In the genomic region with DNA sequence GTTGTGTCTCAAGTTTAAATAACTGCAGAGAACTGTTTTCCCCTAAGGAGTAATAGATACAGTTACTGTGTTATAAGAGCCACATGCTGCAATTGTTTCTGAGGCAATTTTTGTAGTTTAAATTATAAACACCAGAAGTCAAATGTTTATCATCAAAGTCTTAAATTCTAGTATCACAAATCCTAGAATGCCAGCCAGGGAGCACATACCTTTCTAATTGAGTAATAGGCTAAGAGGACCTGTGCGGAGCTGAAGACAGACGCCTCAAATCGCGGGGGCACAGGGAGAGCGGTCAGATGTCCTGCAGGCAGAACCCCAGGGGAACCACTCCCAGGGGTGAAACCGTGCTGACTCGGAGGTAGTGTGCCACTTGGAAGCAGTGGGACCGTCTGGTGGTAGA, we compare ENCODE assay signal across 13 cellular contexts.
A peak's percentile ranks its signal among the peaks of the same experiment; 100 is the strongest.
DNase-seq lines count a peak whose midpoint lies in the region; ATAC-seq, FAIRE-seq and TF ChIP-seq lines count a peak whose summit lies in the region.
"Had no signal": no experiment of that assay in that cellular context is flagged by ENCODE, and none has a peak within 500 bp of the region (broad histone marks: within the 10 kb centered on the region; RNA-seq: fewer than 3 reads in every experiment).

No MANE protein-coding gene starts in this region.

- POLR2A ChIA-PET in CD8-positive, alpha-beta T cell (lab: Charles Lee) = no interaction called here

- no peak for TF ChIP-seq CTCF in brain microvascular endothelial cell (IDR thresholded peaks at IDR 0.05; ENCODE audit: low read depth, low read length, missing control alignments)
- no peak for TF ChIP-seq CTCF in CD8-positive, alpha-beta T cell (IDR thresholded peaks at IDR 0.05)
- TF ChIP-seq CTCF in endothelial cell (IDR thresholded peaks at IDR 0.05; ENCODE audit: unreplicated experiment) = no peak

- no peak for ATAC-seq in CD8-positive, alpha-beta T cell
- ATAC-seq: stimulated activated naive CD8-positive, alpha-beta T cell treated with anti-CD3 and anti-CD28 coated beads, Interleukin-15, amount 100 ng/mL, for 72 hours had no signal

- H3K27me3 ChIP-seq in brain microvascular endothelial cell (replicated peaks) = no peaks in the 10 kb centered on the region
- H3K27me3 ChIP-seq in skeletal muscle satellite cell (ENCODE audit: control insufficient read depth, insufficient read depth, low read length) = no peaks in the 10 kb centered on the region
- H3K27me3 ChIP-seq in CD8-positive, alpha-beta T cell (ENCODE audit: insufficient read depth, low read length) = no peaks in the 10 kb centered on the region

- no peaks in the 10 kb centered on the region for H3K36me3 ChIP-seq in brain microvascular endothelial cell (replicated peaks)
- no peaks in the 10 kb centered on the region for H3K36me3 ChIP-seq in skeletal muscle satellite cell (ENCODE audit: insufficient read depth, low read length)
- H3K36me3 ChIP-seq in CD8-positive, alpha-beta T cell (ENCODE audit: insufficient read depth, low read length) = no peaks in the 10 kb centered on the region
- H3K36me3 ChIP-seq: WERI-Rb-1 had no signal

- H3K4me1 ChIP-seq in skeletal muscle satellite cell (ENCODE audit: control insufficient read depth, insufficient read depth, low read length) = peaks cover 49% of the 10 kb centered on the region
- no peaks in the 10 kb centered on the region for H3K4me1 ChIP-seq in CD8-positive, alpha-beta T cell (ENCODE audit: insufficient read depth, low read length)

- H3K4me3 Mint-ChIP-seq in CD8-positive, alpha-beta T cell = no peak overlapping the region
- H3K4me3 Mint-ChIP-seq in endothelial cell (ENCODE audit: unreplicated experiment) = no peak overlapping the region
- H3K4me3 Mint-ChIP-seq: stimulated activated naive CD8-positive, alpha-beta T cell treated with anti-CD3 and anti-CD28 coated beads, Interleukin-15, amount 100 ng/mL, for 72 hours had no signal

- H3K4me3 ChIP-seq in brain microvascular endothelial cell (ENCODE audit: low read depth, low read length) = no peak overlapping the region
- peak overlapping the region; percentile 39 for H3K4me3 ChIP-seq in skeletal muscle satellite cell (ENCODE audit: low read length)
- no peak overlapping the region for H3K4me3 ChIP-seq in CD8-positive, alpha-beta T cell (ENCODE audit: low read depth, low read length)

- H3K4me1 Mint-ChIP-seq in CD8-positive, alpha-beta T cell (ENCODE audit: low read depth) = no peaks in the 10 kb centered on the region
- H3K4me1 Mint-ChIP-seq in endothelial cell (ENCODE audit: unreplicated experiment) = peaks cover 7% of the 10 kb centered on the region
- H3K4me1 Mint-ChIP-seq: stimulated activated naive CD8-positive, alpha-beta T cell treated with anti-CD3 and anti-CD28 coated beads, Interleukin-15, amount 100 ng/mL, for 72 hours had no signal

- peak overlapping the region; percentile 7 for H3K9ac ChIP-seq in skeletal muscle satellite cell (ENCODE audit: low read depth, low read length)

- H3K9me3 ChIP-seq in skeletal muscle satellite cell (replicated peaks; ENCODE audit: low read length) = no peaks in the 10 kb centered on the region
- H3K9me3 ChIP-seq in CD8-positive, alpha-beta T cell (ENCODE audit: low read length) = no peaks in the 10 kb centered on the region

- H3K27me3 Mint-ChIP-seq in CD8-positive, alpha-beta T cell (ENCODE audit: low read depth) = peaks cover 15% of the 10 kb centered on the region
- no peaks in the 10 kb centered on the region for H3K27me3 Mint-ChIP-seq in endothelial cell (ENCODE audit: unreplicated experiment)
- H3K27me3 Mint-ChIP-seq: stimulated activated naive CD8-positive, alpha-beta T cell treated with anti-CD3 and anti-CD28 coated beads, Interleukin-15, amount 100 ng/mL, for 72 hours had no signal

- in situ Hi-C loops in brain microvascular endothelial cell (cut with HindIII; ENCODE audit: low pct_ligation_motif_present, low sequenced_read_pairs) = no loop called here

- H3K27ac Mint-ChIP-seq in CD8-positive, alpha-beta T cell = no peak overlapping the region
- no peak overlapping the region for H3K27ac Mint-ChIP-seq in endothelial cell (ENCODE audit: unreplicated experiment)
- H3K27ac Mint-ChIP-seq: stimulated activated naive CD8-positive, alpha-beta T cell treated with anti-CD3 and anti-CD28 coated beads, Interleukin-15, amount 100 ng/mL, for 72 hours had no signal

- H3K9me3 Mint-ChIP-seq in CD8-positive, alpha-beta T cell = no peaks in the 10 kb centered on the region
- no peaks in the 10 kb centered on the region for H3K9me3 Mint-ChIP-seq in endothelial cell (ENCODE audit: unreplicated experiment)
- H3K9me3 Mint-ChIP-seq: stimulated activated naive CD8-positive, alpha-beta T cell treated with anti-CD3 and anti-CD28 coated beads, Interleukin-15, amount 100 ng/mL, for 72 hours had no signal

- CTCF ChIA-PET in CD8-positive, alpha-beta T cell (lab: Charles Lee) = interaction anchor here (0.6 kb wide), 1 partner anchor 143 kb away, joined by 3 read pairs; no protein-coding TSS in a partner anchor

- no peak for FAIRE-seq in GM19239 (lab: Jason Lieb, UNC)

- peak; percentile 36 for DNase-seq in HCEC 1CT
- DNase-seq in brain microvascular endothelial cell = peak; percentile 65
- DNase-seq in hepatic stellate cell (ENCODE audit: low spot score) = peak; percentile 22
- DNase-seq in GM19239 (ENCODE audit: insufficient read length, low spot score) = no peak
- DNase-seq in NCI-H2196 (lab: John Stamatoyannopoulos, UW; ENCODE audit: unreplicated experiment) = no peak
- no peak for DNase-seq in CD8-positive, alpha-beta T cell
- DNase-seq in endothelial cell (ENCODE audit: low spot score) = no peak
- DNase-seq: activated CD8-positive, alpha-beta memory T cell treated with anti-CD3 and anti-CD28 coated beads, Interleukin-2, amount 50 U/mL, for 48 hours; NCI-H345; RPMI8226; stimulated activated naive CD8-positive, alpha-beta T cell treated with anti-CD3 and anti-CD28 coated beads, Interleukin-15, amount 100 ng/mL, for 72 hours; WERI-Rb-1 had no signal

- intact Hi-C loops in CD8-positive, alpha-beta T cell (cut with DNase I, micrococcal nuclease) = no loop called here

- H3K27ac ChIP-seq in brain microvascular endothelial cell = peak overlapping the region; percentile 89
- H3K27ac ChIP-seq in CD8-positive, alpha-beta T cell (ENCODE audit: low read depth, low read length) = no peak overlapping the region
- H3K27ac ChIP-seq: WERI-Rb-1 had no signal

- H3K4me2 ChIP-seq in skeletal muscle satellite cell (ENCODE audit: low read length) = peak overlapping the region; percentile 70

- no peaks in the 10 kb centered on the region for H3K36me3 Mint-ChIP-seq in CD8-positive, alpha-beta T cell
- no peaks in the 10 kb centered on the region for H3K36me3 Mint-ChIP-seq in endothelial cell (ENCODE audit: low read depth, unreplicated experiment)

Comparison
In these comparisons a context has a peak if more than half of its experiments do, and no peak if none do; other contexts are left out.
1. DNase-seq: peak in HCEC 1CT (single experiment), brain microvascular endothelial cell (single experiment) and hepatic stellate cell (single experiment); none in GM19239 (single experiment), NCI-H2196 (single experiment), CD8-positive, alpha-beta T cell (0 of 7) and endothelial cell (single experiment).